ENCODE assay signal across 8 cellular contexts in genomic region chr10:34739915-34740314, GRCh38.
A peak's percentile ranks its signal among the peaks of the same experiment; 100 is the strongest.
DNase-seq lines count a peak whose midpoint lies in the region; ATAC-seq and TF ChIP-seq lines count a peak whose summit lies in the region.
"Had no signal": no experiment of that assay in that cellular context is flagged by ENCODE, and none has a peak within 500 bp of the region (broad histone marks: within the 10 kb centered on the region; RNA-seq: fewer than 3 reads in every experiment).

No MANE protein-coding gene starts in this region.

- no peak for TF ChIP-seq CTCF in Peyer's patch (IDR thresholded peaks at IDR 0.05)
- TF ChIP-seq CTCF in foreskin fibroblast (IDR thresholded peaks at IDR 0.05; ENCODE audit: low read depth, low read length) = no peak
- TF ChIP-seq CTCF in psoas muscle (IDR thresholded peaks at IDR 0.05) = no peak

- peaks cover 29% of the 10 kb centered on the region for H3K4me1 ChIP-seq in HUES6 (ENCODE audit: control insufficient read depth, insufficient read depth, low read length)
- peaks cover 0 to 23% (median 0%) of the 10 kb centered on the region in 4 donors for H3K4me1 ChIP-seq in Peyer's patch
- H3K4me1 ChIP-seq in psoas muscle = peaks cover 44% of the 10 kb centered on the region

- H3K36me3 Mint-ChIP-seq in stimulated activated memory B cell treated with anti-CD40 and anti-IgM and Interleukin-4, amounts not matched to agents 10 μg/mL and 1 μg/mL and 100 μg/mL, for 72 hours = no peaks in the 10 kb centered on the region

- 6 to 7% (median 7%) methylated on average over 9 of the region's 9 CpGs for WGBS in psoas muscle, 3 donors

- no peaks in the 10 kb centered on the region for H3K4me1 Mint-ChIP-seq in stimulated activated memory B cell treated with anti-CD40 and anti-IgM and Interleukin-4, amounts not matched to agents 10 μg/mL and 1 μg/mL and 100 μg/mL, for 72 hours

- H3K27me3 ChIP-seq in HUES6 (ENCODE audit: control insufficient read depth, insufficient read depth, low read length) (no peaks in the 10 kb centered on the region), Peyer's patch (no peaks in the 10 kb centered on the region), psoas muscle (ENCODE audit: insufficient read depth in 3 of 3, low read length in 2 of 3) (no peaks in the 10 kb centered on the region)

- peak in 2 of 3 donors; percentile 49 to 54 for DNase-seq in Peyer's patch
- DNase-seq in foreskin fibroblast = peak; percentile 86 to 90
- DNase-seq in psoas muscle = peak; percentile 43 to 79

- H3K9ac ChIP-seq in HUES6 (ENCODE audit: low read length) = peak overlapping the region; percentile 5

- H3K27me3 Mint-ChIP-seq in stimulated activated memory B cell treated with anti-CD40 and anti-IgM and Interleukin-4, amounts not matched to agents 10 μg/mL and 1 μg/mL and 100 μg/mL, for 72 hours = peaks cover 8% of the 10 kb centered on the region

- no peaks in the 10 kb centered on the region for H3K9me3 Mint-ChIP-seq in stimulated activated memory B cell treated with anti-CD40 and anti-IgM and Interleukin-4, amounts not matched to agents 10 μg/mL and 1 μg/mL and 100 μg/mL, for 72 hours
- H3K9me3 Mint-ChIP-seq: T-helper 1 cell treated with Interleukin-12 subunit alpha and Interleukin-12 subunit beta and Interleukin-4 antibody, amounts not matched to agents 30 μg/mL and 1 μg/mL, for 36 hours had no signal

- H3K36me3 ChIP-seq in HUES6 (ENCODE audit: control insufficient read depth, insufficient read depth, low read length) (no peaks in the 10 kb centered on the region), Peyer's patch (no peaks in the 10 kb centered on the region), psoas muscle (ENCODE audit: insufficient read depth in 1 of 2, low read depth in 1 of 2) (no peaks in the 10 kb centered on the region)

- H3K9me3 ChIP-seq in HUES6 (ENCODE audit: control insufficient read depth, insufficient read depth, low read depth, low read length) = no peaks in the 10 kb centered on the region
- H3K9me3 ChIP-seq in Peyer's patch = no peaks in the 10 kb centered on the region
- H3K9me3 ChIP-seq in psoas muscle = no peaks in the 10 kb centered on the region

- TF ChIP-seq POLR2A in Peyer's patch (IDR thresholded peaks at IDR 0.05) = no peak

- peak; percentile 83 to 87 (median 86) for ATAC-seq in psoas muscle
- no peak for ATAC-seq in GM18907 (IDR thresholded peaks at IDR 0.05; ENCODE audit: unreplicated experiment)
- ATAC-seq in GM19397 (IDR thresholded peaks at IDR 0.05; ENCODE audit: unreplicated experiment) = no peak
- no peak for ATAC-seq in stimulated activated memory B cell treated with anti-CD40 and anti-IgM and Interleukin-4, amounts not matched to agents 10 μg/mL and 1 μg/mL and 100 μg/mL, for 72 hours

- no peak overlapping the region for H3K27ac Mint-ChIP-seq in stimulated activated memory B cell treated with anti-CD40 and anti-IgM and Interleukin-4, amounts not matched to agents 10 μg/mL and 1 μg/mL and 100 μg/mL, for 72 hours
- H3K27ac Mint-ChIP-seq: T-helper 1 cell treated with Interleukin-12 subunit alpha and Interleukin-12 subunit beta and Interleukin-4 antibody, amounts not matched to agents 30 μg/mL and 1 μg/mL, for 36 hours had no signal

- no peak overlapping the region for H3K4me3 Mint-ChIP-seq in stimulated activated memory B cell treated with anti-CD40 and anti-IgM and Interleukin-4, amounts not matched to agents 10 μg/mL and 1 μg/mL and 100 μg/mL, for 72 hours
- H3K4me3 Mint-ChIP-seq: T-helper 1 cell treated with Interleukin-12 subunit alpha and Interleukin-12 subunit beta and Interleukin-4 antibody, amounts not matched to agents 30 μg/mL and 1 μg/mL, for 36 hours had no signal

- H3K27ac ChIP-seq in HUES6 (ENCODE audit: low read depth, low read length) = no peak overlapping the region
- peak overlapping the region in 2 of 4 donors; percentile 5 to 11 for H3K27ac ChIP-seq in Peyer's patch
- H3K27ac ChIP-seq in psoas muscle = peak overlapping the region; percentile 80

- H3K4me3 ChIP-seq in HUES6 (ENCODE audit: low read depth, low read length) (peak overlapping the region; percentile 40), Peyer's patch (peak overlapping the region in 1 of 4 donors; percentile 2), foreskin fibroblast (ENCODE audit: low read depth in 1 of 2, low read length in 2 of 2) (peak overlapping the region; percentile 24 to 43), psoas muscle (peak overlapping the region; percentile 35)

- intact Hi-C loops in psoas muscle (cut with DNase I) = loop anchor here in 1 of 2 donors (5.0 kb wide), 1 partner anchor 72 kb away; no protein-coding TSS in a partner anchor

Comparison
In these comparisons a context has a peak if more than half of its experiments do, and no peak if none do; other contexts are left out.
1. ATAC-seq: peak in psoas muscle (4 of 4); none in GM18907 (single experiment), GM19397 (single experiment) and stimulated activated memory B cell treated with anti-CD40 and anti-IgM and Interleukin-4, amounts not matched to agents 10 μg/mL and 1 μg/mL and 100 μg/mL, for 72 hours (single experiment).
2. Peak in every context shown above with its lines, with median percentiles within 50 percentile points of each other: DNase-seq.